Comparison of ENCODE assay signal across 21 cellular contexts in genomic region chr20:45725134-45725533, GRCh38. TPM values are rescaled to one million over a fixed set of nuclear protein-coding genes. Genes with fewer than 3 reads are reported as not detected.
"Had no signal": no experiment of that assay in that cellular context is flagged by ENCODE, and none has a peak within 500 bp of the region (broad histone marks: within the 10 kb centered on the region; RNA-seq: fewer than 3 reads in every experiment).

No MANE protein-coding gene starts in this region.

- H3K27ac ChIP-seq: gastrocnemius medialis, hepatocyte, prostate gland, suprapubic skin had no signal

- H3K79me2 ChIP-seq: hepatocyte had no signal

- H3K4me3 Mint-ChIP-seq: activated naive CD4-positive, alpha-beta T cell treated with anti-CD3 and anti-CD28 coated beads, Interleukin-2, amount 50 U/mL, for 24 hours; brain; central memory CD8-positive, alpha-beta T cell; nephron; T-helper 17 cell; type B pancreatic cell had no signal

- ATAC-seq: gastrocnemius medialis, sciatic nerve, T-helper 17 cell had no signal

- H3K4me1 ChIP-seq: gastrocnemius medialis, prostate gland, suprapubic skin had no signal

- H3K27me3 ChIP-seq: gastrocnemius medialis, hepatocyte had no signal

- H3K9me3 Mint-ChIP-seq: activated naive CD4-positive, alpha-beta T cell treated with anti-CD3 and anti-CD28 coated beads, Interleukin-2, amount 50 U/mL, for 24 hours; central memory CD8-positive, alpha-beta T cell had no signal

- H3K9me3 ChIP-seq: gastrocnemius medialis, prostate gland, suprapubic skin had no signal

- H3K36me3 ChIP-seq: gastrocnemius medialis, prostate gland, suprapubic skin had no signal

- H2AFZ ChIP-seq: hepatocyte had no signal

- H3K36me3 Mint-ChIP-seq: activated naive CD4-positive, alpha-beta T cell treated with anti-CD3 and anti-CD28 coated beads, Interleukin-2, amount 50 U/mL, for 24 hours; brain; type B pancreatic cell had no signal

- DNase-seq: activated CD4-positive, alpha-beta T cell treated with anti-CD3 and anti-CD28 coated beads, Interleukin-2, amount 50 U/mL, for 1 hour; activated CD4-positive, CD25-positive, alpha-beta regulatory T cell; activated T-cell treated with anti-CD3 and anti-CD28 coated beads, Interleukin-2, amount 50 U/mL, for 1 hour; amygdala; erythroblast; gastrocnemius medialis; occipital lobe; stimulated activated CD4-positive, alpha-beta T cell treated with anti-CD3 and anti-CD28 coated beads, Interleukin-2, amount 100 ng/mL, for 48 hours; stimulated activated naive CD4-positive, alpha-beta T cell treated with Interleukin-2 at 50 U/mL for 16 hours; T-helper 17 cell had no signal

- FAIRE-seq: TTC549 had no signal

- H3K4me3 ChIP-seq: gastrocnemius medialis, hepatocyte, prostate gland, suprapubic skin had no signal

- H3K4me1 Mint-ChIP-seq: activated naive CD4-positive, alpha-beta T cell treated with anti-CD3 and anti-CD28 coated beads, Interleukin-2, amount 50 U/mL, for 24 hours; brain; central memory CD8-positive, alpha-beta T cell; nephron had no signal

- H3K4me2 ChIP-seq: hepatocyte had no signal

- H3K27ac Mint-ChIP-seq: activated naive CD4-positive, alpha-beta T cell treated with anti-CD3 and anti-CD28 coated beads, Interleukin-2, amount 50 U/mL, for 24 hours; brain; nephron; T-helper 17 cell; type B pancreatic cell had no signal

RNA-seq across cellular contexts. Expression of gene SPINT4, which starts 3.0 kb away (rescaled TPM):
- total RNA-seq: gastrocnemius medialis, hepatocyte, kidney epithelial cell, occipital lobe, prostate gland, sciatic nerve, suprapubic skin, T-helper 17 cell had no signal
- polyA plus RNA-seq: hepatocyte had no signal

RNA-seq across cellular contexts. Expression of gene WFDC10B, which starts 20.3 kb away (rescaled TPM):
- total RNA-seq: gastrocnemius medialis, kidney epithelial cell, occipital lobe, prostate gland, sciatic nerve, suprapubic skin, T-helper 17 cell had no signal

RNA-seq across cellular contexts. Expression of gene WFDC13, which starts 23.3 kb away (rescaled TPM):
- total RNA-seq: gastrocnemius medialis, hepatocyte, kidney epithelial cell, occipital lobe, prostate gland, sciatic nerve, suprapubic skin, T-helper 17 cell had no signal
- polyA plus RNA-seq: hepatocyte had no signal

RNA-seq across cellular contexts. Expression of gene WFDC11, which starts 55.1 kb away (rescaled TPM):
- total RNA-seq: gastrocnemius medialis, hepatocyte, kidney epithelial cell, occipital lobe, prostate gland, sciatic nerve, suprapubic skin, T-helper 17 cell had no signal
- polyA plus RNA-seq: hepatocyte had no signal
